In genomic region chr2:10238991-10239485, GRCh38 we compare ENCODE assay signal across 19 cellular contexts.
"Had no signal": no experiment of that assay in that cellular context is flagged by ENCODE, and none has a peak within 500 bp of the region (broad histone marks: within the 10 kb centered on the region; RNA-seq: fewer than 3 reads in every experiment).

No MANE protein-coding gene starts in this region.

- H3K4me1 ChIP-seq: ascending aorta, pancreas, tibial artery had no signal

- H3K36me3 ChIP-seq: ascending aorta, esophagus muscularis mucosa, pancreas, tibial artery had no signal

- H3K27me3 Mint-ChIP-seq: activated CD8-positive, alpha-beta memory T cell treated with anti-CD3 and anti-CD28 coated beads, Interleukin-2, amount 10 ng/mL, durations not matched to agents 7 days and 5 days had no signal

- DNase-seq: activated CD4-positive, alpha-beta T cell treated with anti-CD3 and anti-CD28 coated beads for 1 hour; activated CD4-positive, alpha-beta T cell treated with anti-CD3 and anti-CD28 coated beads, Interleukin-2, amount 50 U/mL, for 48 hours; activated CD8-positive, alpha-beta memory T cell treated with anti-CD3 and anti-CD28 coated beads, Interleukin-2, amount 10 ng/mL, durations not matched to agents 7 days and 5 days; activated naive CD4-positive, alpha-beta T cell treated with anti-CD3 and anti-CD28 coated beads for 36 hours; activated T-cell treated with anti-CD3 and anti-CD28 coated beads, Interleukin-2, amount 50 U/mL, for 24 hours; effector CD4-positive, alpha-beta T cell; islet precursor cell; stimulated activated CD4-positive, alpha-beta T cell treated with anti-CD3 and anti-CD28 coated beads, Interleukin-2, amount 100 ng/mL, for 24 hours; stimulated activated naive CD8-positive, alpha-beta T cell treated with anti-CD3 and anti-CD28 coated beads, Interleukin-15, Interleukin-2, amounts not matched to agents 100 U/mL and 50 U/mL, for 24 hours; substantia nigra; SW 1271 had no signal

- H3K27ac ChIP-seq: ascending aorta, esophagus muscularis mucosa, pancreas, tibial artery, VCaP had no signal

- H3K27me3 ChIP-seq: ascending aorta, pancreas had no signal

- H3K4me3 ChIP-seq: ascending aorta, esophagus muscularis mucosa, pancreas, tibial artery had no signal

- H3K9me3 Mint-ChIP-seq: activated naive CD4-positive, alpha-beta T cell treated with anti-CD3 and anti-CD28 coated beads for 36 hours; activated T-cell treated with anti-CD3 and anti-CD28 coated beads, Interleukin-2, amount 50 U/mL, for 24 hours; activated T-helper 2 cell treated with anti-CD3 and anti-CD28 coated beads, Interferon-gamma antibody, Interleukin-2, Interleukin-4, amounts not matched to agents 10 μg/mL and 5 μg/mL and 100 μg/mL, durations not matched to agents 14 hours and 24 hours and 36 hours; memory B cell had no signal

- H3K4me1 Mint-ChIP-seq: activated CD8-positive, alpha-beta memory T cell treated with anti-CD3 and anti-CD28 coated beads, Interleukin-2, amount 10 ng/mL, durations not matched to agents 7 days and 5 days; memory B cell had no signal

- H3K27ac Mint-ChIP-seq: activated CD8-positive, alpha-beta memory T cell treated with anti-CD3 and anti-CD28 coated beads, Interleukin-2, amount 10 ng/mL, durations not matched to agents 7 days and 5 days; activated naive CD4-positive, alpha-beta T cell treated with anti-CD3 and anti-CD28 coated beads for 36 hours; activated T-cell treated with anti-CD3 and anti-CD28 coated beads, Interleukin-2, amount 50 U/mL, for 24 hours; activated T-helper 2 cell treated with anti-CD3 and anti-CD28 coated beads, Interferon-gamma antibody, Interleukin-2, Interleukin-4, amounts not matched to agents 10 μg/mL and 5 μg/mL and 100 μg/mL, durations not matched to agents 14 hours and 24 hours and 36 hours; memory B cell had no signal

- H3K4me3 Mint-ChIP-seq: activated CD8-positive, alpha-beta memory T cell treated with anti-CD3 and anti-CD28 coated beads, Interleukin-2, amount 10 ng/mL, durations not matched to agents 7 days and 5 days; activated naive CD4-positive, alpha-beta T cell treated with anti-CD3 and anti-CD28 coated beads for 36 hours; activated T-cell treated with anti-CD3 and anti-CD28 coated beads, Interleukin-2, amount 50 U/mL, for 24 hours; memory B cell had no signal

- H3K9me3 ChIP-seq: ascending aorta, esophagus muscularis mucosa, pancreas, tibial artery had no signal

- H3K36me3 Mint-ChIP-seq: activated CD8-positive, alpha-beta memory T cell treated with anti-CD3 and anti-CD28 coated beads, Interleukin-2, amount 10 ng/mL, durations not matched to agents 7 days and 5 days; memory B cell had no signal

- ATAC-seq: activated CD8-positive, alpha-beta memory T cell treated with anti-CD3 and anti-CD28 coated beads, Interleukin-2, amount 10 ng/mL, durations not matched to agents 7 days and 5 days; left lobe of liver; pancreas; stimulated activated naive CD8-positive, alpha-beta T cell treated with anti-CD3 and anti-CD28 coated beads, Interleukin-15, Interleukin-2, amounts not matched to agents 100 U/mL and 50 U/mL, for 24 hours had no signal
